Comparison of ENCODE assay signal across 23 cellular contexts in genomic region chr6:30071858-30072257, GRCh38. TPM values are rescaled to one million over a fixed set of nuclear protein-coding genes. Genes with fewer than 3 reads are reported as not detected.
DNase-seq lines count a peak whose midpoint lies in the region; ATAC-seq and TF ChIP-seq lines count a peak whose summit lies in the region.
"Had no signal": no experiment of that assay in that cellular context is flagged by ENCODE, and none has a peak within 500 bp of the region (broad histone marks: within the 10 kb centered on the region; RNA-seq: fewer than 3 reads in every experiment).

No MANE protein-coding gene starts in this region.

- H2BK120ac ChIP-seq in mesendoderm (ENCODE audit: low read depth, low read length), result no peak overlapping the region

- no peaks in the 10 kb centered on the region for H3K9me3 ChIP-seq in HUES48 (ENCODE audit: control insufficient read depth, insufficient read depth, low read length)
- H3K9me3 ChIP-seq: adrenal gland, gastrocnemius medialis, stomach had no signal

- H2AK5ac ChIP-seq in mesendoderm (ENCODE audit: low read length), result no peak overlapping the region

- H3K4me3 ChIP-seq in HUES48 (ENCODE audit: low read depth, low read length), result peak overlapping the region; percentile 51
- H3K4me3 ChIP-seq in mesendoderm (ENCODE audit: low read length), result no peak overlapping the region
- H3K4me3 ChIP-seq: adrenal gland, gastrocnemius medialis had no signal

- no peak for ATAC-seq in central memory CD8-positive, alpha-beta T cell (replicated peaks; ENCODE audit: extremely low read depth, poor library complexity, severe bottlenecking)
- ATAC-seq in HG03139 (IDR thresholded peaks at IDR 0.05; ENCODE audit: unreplicated experiment), result no peak
- ATAC-seq: gastrocnemius medialis, left colon had no signal

- no peak overlapping the region for H3K4me2 ChIP-seq in mesendoderm (ENCODE audit: low read length)

- H3K36me3 Mint-ChIP-seq in Calu3 (ENCODE audit: insufficient read depth, unreplicated experiment) (peaks cover 71% of the 10 kb centered on the region), nephron (ENCODE audit: low read depth) (peaks cover 44% of the 10 kb centered on the region)
- H3K36me3 Mint-ChIP-seq in central memory CD8-positive, alpha-beta T cell (ENCODE audit: insufficient read depth), result peaks cover 24% of the 10 kb centered on the region

- no peak overlapping the region for H3K4me3 Mint-ChIP-seq in Calu3 (ENCODE audit: low read depth, unreplicated experiment)
- no peak overlapping the region for H3K4me3 Mint-ChIP-seq in central memory CD8-positive, alpha-beta T cell
- H3K4me3 Mint-ChIP-seq in nephron, result peak overlapping the region; percentile 19 to 48 (median 31)
- H3K4me3 Mint-ChIP-seq: activated CD4-positive, alpha-beta T cell treated with anti-CD3 and anti-CD28 coated beads, Interleukin-2, amount 10 ng/mL, durations not matched to agents 7 days and 5 days had no signal

- no peak for DNase-seq in Calu3
- no peak for DNase-seq in central memory CD8-positive, alpha-beta T cell (ENCODE audit: low spot score in 2 of 2)
- no peak for DNase-seq in KG1 (lab: John Stamatoyannopoulos, UW)
- no peak for DNase-seq in mesendoderm
- DNase-seq: activated CD4-positive, alpha-beta T cell treated with anti-CD3 and anti-CD28 coated beads, Interleukin-2, amount 10 ng/mL, durations not matched to agents 7 days and 5 days; activated CD8-positive, alpha-beta memory T cell treated with anti-CD3 and anti-CD28 coated beads, Interleukin-2, amount 50 U/mL, for 4 hours; activated effector memory CD4-positive, alpha-beta T cell treated with Interleukin-2 at 50 U/mL for 16 hours; COR-L47; gastrocnemius medialis; left colon; midbrain; NCI-H526 treated with DMSO at 0.1 percent for 48 hours; RPMI8226; small intestine; stimulated activated CD4-positive, alpha-beta T cell treated with anti-CD3 and anti-CD28 coated beads, Interleukin-2, amount 100 ng/mL, for 48 hours; stomach had no signal

- H3K18ac ChIP-seq in mesendoderm (ENCODE audit: low read length), result no peak overlapping the region

- H3K27ac Mint-ChIP-seq in Calu3 (ENCODE audit: unreplicated experiment), result peak overlapping the region; percentile 15
- peak overlapping the region; percentile 10 for H3K27ac Mint-ChIP-seq in central memory CD8-positive, alpha-beta T cell (ENCODE audit: low read depth)
- H3K27ac Mint-ChIP-seq in nephron, result no peak overlapping the region
- H3K27ac Mint-ChIP-seq: activated CD4-positive, alpha-beta T cell treated with anti-CD3 and anti-CD28 coated beads, Interleukin-2, amount 10 ng/mL, durations not matched to agents 7 days and 5 days had no signal

- no peak overlapping the region for H3K9ac ChIP-seq in HUES48 (ENCODE audit: low read depth, low read length)
- H3K9ac ChIP-seq in mesendoderm (ENCODE audit: low read length), result no peak overlapping the region

- CTCF ChIA-PET in Calu3 (lab: Charles Lee), result no interaction called here

- H3K27me3 Mint-ChIP-seq in Calu3 (ENCODE audit: unreplicated experiment) (peaks cover 51% of the 10 kb centered on the region), nephron (ENCODE audit: low read depth) (peaks cover 89% of the 10 kb centered on the region)
- peaks cover 59% of the 10 kb centered on the region for H3K27me3 Mint-ChIP-seq in central memory CD8-positive, alpha-beta T cell

- no peak overlapping the region for H3K23ac ChIP-seq in mesendoderm (ENCODE audit: low read length)

- no peak overlapping the region for H3K4ac ChIP-seq in mesendoderm (ENCODE audit: low read depth, low read length)

- H3K9me3 Mint-ChIP-seq in Calu3 (ENCODE audit: low read depth, unreplicated experiment) (no peaks in the 10 kb centered on the region), nephron (no peaks in the 10 kb centered on the region)
- no peaks in the 10 kb centered on the region for H3K9me3 Mint-ChIP-seq in central memory CD8-positive, alpha-beta T cell
- H3K9me3 Mint-ChIP-seq: activated CD4-positive, alpha-beta T cell treated with anti-CD3 and anti-CD28 coated beads, Interleukin-2, amount 10 ng/mL, durations not matched to agents 7 days and 5 days had no signal

- no peak overlapping the region for H4K5ac ChIP-seq in mesendoderm (ENCODE audit: low read length)

- intact Hi-C loops in Calu3 (cut with micrococcal nuclease; ENCODE audit: unreplicated experiment), result no loop called here

- H3K4me1 Mint-ChIP-seq in Calu3 (ENCODE audit: low read depth, unreplicated experiment), result peaks cover 62% of the 10 kb centered on the region
- peaks cover 55% of the 10 kb centered on the region for H3K4me1 Mint-ChIP-seq in central memory CD8-positive, alpha-beta T cell
- H3K4me1 Mint-ChIP-seq in nephron, result peaks cover 32% of the 10 kb centered on the region

- H3K79me2 ChIP-seq in mesendoderm (ENCODE audit: control insufficient read depth, insufficient read depth, low read length), result no peaks in the 10 kb centered on the region

- no peak overlapping the region for H3K56ac ChIP-seq in mesendoderm (ENCODE audit: low read length)

- WGBS in mesendoderm (ENCODE audit: extremely low coverage, insufficient coverage, low lambda C conversion rate), result no CpG with 5 or more reads among the region's 3 CpGs

- TF ChIP-seq CTCF in Calu3 (IDR thresholded peaks at IDR 0.05; ENCODE audit: unreplicated experiment) (no peak), nephron (IDR thresholded peaks at IDR 0.05; ENCODE audit: unreplicated experiment in 3 of 3) (no peak)

- H2BK5ac ChIP-seq in mesendoderm (ENCODE audit: low read length), result no peak overlapping the region

- H3K79me1 ChIP-seq in mesendoderm (ENCODE audit: low read length), result no peaks in the 10 kb centered on the region

- peaks cover 72% of the 10 kb centered on the region for H3K27me3 ChIP-seq in HUES48 (ENCODE audit: control insufficient read depth, insufficient read depth, low read length)
- H3K27me3 ChIP-seq in mesendoderm (ENCODE audit: insufficient read depth, low read length, poor library complexity), result peaks cover 53% of the 10 kb centered on the region

- H2BK15ac ChIP-seq in mesendoderm (replicated peaks; ENCODE audit: low read depth), result no peak overlapping the region

- H3K4me1 ChIP-seq in HUES48 (ENCODE audit: control insufficient read depth, insufficient read depth, low read length), result peaks cover 27% of the 10 kb centered on the region
- no peaks in the 10 kb centered on the region for H3K4me1 ChIP-seq in mesendoderm (ENCODE audit: control insufficient read depth, low read depth, low read length)

- H3K27ac ChIP-seq in HUES48 (ENCODE audit: low read depth, low read length) (no peak overlapping the region), mesendoderm (ENCODE audit: low read depth, low read length) (no peak overlapping the region)
- H3K27ac ChIP-seq: adrenal gland, gastrocnemius medialis, HL-60, stomach had no signal

- H4K8ac ChIP-seq in mesendoderm (ENCODE audit: low read depth, low read length), result no peak overlapping the region

- no TSS peak for BruUV-seq in Calu3 (replicated peaks; lab: Mats Ljungman, UMichigan)

- H3K36me3 ChIP-seq in HUES48 (ENCODE audit: control insufficient read depth, insufficient read depth, low read length), result no peaks in the 10 kb centered on the region
- no peaks in the 10 kb centered on the region for H3K36me3 ChIP-seq in mesendoderm (ENCODE audit: control insufficient read depth, insufficient read depth, low read length)

RNA-seq across cellular contexts. Expression of gene RNF39, which starts 3.7 kb away (rescaled TPM):
- total RNA-seq in Calu3 (2022), result 1.3 and 1.4 TPM in 2 replicates
- 0.13 TPM for polyA plus RNA-seq in mesendoderm (2013, experiment 1 of 2)
- 0.13 TPM for polyA plus RNA-seq in mesendoderm (2013, experiment 2 of 2)
- total RNA-seq: activated CD4-positive, alpha-beta T cell treated with anti-CD3 and anti-CD28 coated beads, Interleukin-2, amount 10 ng/mL, durations not matched to agents 7 days and 5 days; dermis microvascular lymphatic vessel endothelial cell; epithelial cell of proximal tubule; gastrocnemius medialis had no signal

RNA-seq across cellular contexts. Expression of gene PPP1R11, which starts 4.9 kb away (rescaled TPM):
- total RNA-seq in Calu3 (2022), result 72.8 and 75.2 TPM in 2 replicates
- 35.2 TPM for polyA plus RNA-seq in mesendoderm (2013, experiment 1 of 2)
- 33.4 TPM for polyA plus RNA-seq in mesendoderm (2013, experiment 2 of 2)

RNA-seq across cellular contexts. Expression of gene POLR1H, which starts 10.8 kb away (rescaled TPM):
- 25.1 and 25.2 TPM in 2 replicates for total RNA-seq in Calu3 (2022)
- polyA plus RNA-seq in mesendoderm (2013, experiment 1 of 2), result 69.5 TPM
- polyA plus RNA-seq in mesendoderm (2013, experiment 2 of 2), result 68.9 TPM

RNA-seq across cellular contexts. Expression of gene TRIM31, which starts 41.0 kb away (rescaled TPM):
- 161 and 181 TPM in 2 replicates for total RNA-seq in Calu3 (2022)
- not detected for polyA plus RNA-seq in mesendoderm (2013, experiment 1 of 2)
- not detected for polyA plus RNA-seq in mesendoderm (2013, experiment 2 of 2)
- total RNA-seq: activated CD4-positive, alpha-beta T cell treated with anti-CD3 and anti-CD28 coated beads, Interleukin-2, amount 10 ng/mL, durations not matched to agents 7 days and 5 days; dermis microvascular lymphatic vessel endothelial cell; epithelial cell of proximal tubule had no signal

Comparison
In these comparisons a context has a peak if more than half of its experiments do, and no peak if none do; other contexts are left out.
1. H3K27ac Mint-ChIP-seq: peak in Calu3 (single experiment) and central memory CD8-positive, alpha-beta T cell (single experiment); none in nephron (0 of 3).
2. H3K4me3 Mint-ChIP-seq: peak in nephron (3 of 3); none in Calu3 (single experiment) and central memory CD8-positive, alpha-beta T cell (single experiment).